Comparison of ENCODE assay signal across 22 cellular contexts in genomic region chr2:8149985-8150547, GRCh38.
DNase-seq lines count a peak whose midpoint lies in the region; ATAC-seq and TF ChIP-seq lines count a peak whose summit lies in the region.
"Had no signal": no experiment of that assay in that cellular context is flagged by ENCODE, and none has a peak within 500 bp of the region (broad histone marks: within the 10 kb centered on the region; RNA-seq: fewer than 3 reads in every experiment).

No MANE protein-coding gene starts in this region.

- no CpG with 5 or more reads among the region's 9 CpGs for WGBS in neuronal stem cell (ENCODE audit: extremely low coverage in 2 of 2, insufficient read length in 2 of 2, insufficient replicate concordance in 1 of 2), 2 donors

- H3K23ac ChIP-seq in neuronal stem cell (ENCODE audit: low read depth, low read length, poor library complexity) = no peak overlapping the region

- H3K9ac ChIP-seq in adipocyte (ENCODE audit: low read length) (no peak overlapping the region), neuronal stem cell (ENCODE audit: low read depth, low read length, poor library complexity) (no peak overlapping the region), MM.1S (ENCODE audit: low read length) (no peak overlapping the region)

- H2AK5ac ChIP-seq in neuronal stem cell (ENCODE audit: low read depth, low read length) = no peak overlapping the region

- H2BK120ac ChIP-seq in neuronal stem cell (ENCODE audit: low read depth, low read length) = no peak overlapping the region

- no peaks in the 10 kb centered on the region for H3K79me2 ChIP-seq in MM.1S (ENCODE audit: low read length)

- no peaks in the 10 kb centered on the region for H3F3A ChIP-seq in MM.1S (ENCODE audit: insufficient read depth, low read length)

- H2AFZ ChIP-seq in neuronal stem cell (ENCODE audit: low read length) = no peak overlapping the region
- no peak overlapping the region for H2AFZ ChIP-seq in MM.1S (ENCODE audit: low read length)

- no peak overlapping the region for H3K14ac ChIP-seq in neuronal stem cell (ENCODE audit: low read length)

- peaks cover 3% of the 10 kb centered on the region for H3K9me3 Mint-ChIP-seq in T-helper 2 cell treated with Interferon-gamma antibody and Interleukin-4, amounts not matched to agents 5 μg/mL and 100 μg/mL, for 36 hours
- H3K9me3 Mint-ChIP-seq in CD4-positive, alpha-beta T cell = no peaks in the 10 kb centered on the region
- H3K9me3 Mint-ChIP-seq: CD8-positive, alpha-beta T cell; memory B cell; neural crest cell had no signal

- H3K27me3 ChIP-seq in adipocyte (replicated peaks; ENCODE audit: control insufficient read depth, insufficient read depth, low read length) (no peaks in the 10 kb centered on the region), neuronal stem cell (ENCODE audit: control insufficient read depth in 3 of 3, insufficient read depth in 3 of 3, low read depth in 1 of 3, low read length in 3 of 3) (no peaks in the 10 kb centered on the region), MM.1S (replicated peaks; ENCODE audit: insufficient read depth, low read length) (no peaks in the 10 kb centered on the region)
- no peaks in the 10 kb centered on the region for H3K27me3 ChIP-seq in CD4-positive, alpha-beta T cell (ENCODE audit: control insufficient read depth, insufficient read depth, low read length)
- H3K27me3 ChIP-seq: stomach, vagina had no signal

- H3K4ac ChIP-seq in neuronal stem cell (ENCODE audit: low read length) = no peak overlapping the region

- POLR2A ChIA-PET in CD4-positive, alpha-beta T cell (lab: Charles Lee) = no interaction called here

- H3K27ac ChIP-seq in neuronal stem cell (replicated peaks; ENCODE audit: low read length) (no peak overlapping the region), MM.1S (ENCODE audit: low read length) (no peak overlapping the region)
- no peak overlapping the region for H3K27ac ChIP-seq in CD4-positive, alpha-beta T cell (ENCODE audit: low read depth, low read length)
- H3K27ac ChIP-seq: stomach, vagina had no signal

- ATAC-seq in GM19452 (IDR thresholded peaks at IDR 0.05; ENCODE audit: unreplicated experiment) = no peak
- no peak for ATAC-seq in CD4-positive, alpha-beta T cell (ENCODE audit: poor library complexity)
- ATAC-seq: CD8-positive, alpha-beta T cell had no signal

- peaks cover 22% of the 10 kb centered on the region for H3K4me1 ChIP-seq in adipocyte (ENCODE audit: control insufficient read depth, insufficient read depth, low read length)
- peaks cover 0 to 4% of the 10 kb centered on the region in 2 donors for H3K4me1 ChIP-seq in neuronal stem cell (ENCODE audit: control insufficient read depth in 2 of 2, insufficient read depth in 1 of 2, low read depth in 1 of 2, low read length in 2 of 2)
- no peaks in the 10 kb centered on the region for H3K4me1 ChIP-seq in MM.1S (ENCODE audit: low read length)
- H3K4me1 ChIP-seq: vagina had no signal

- H3K27me3 Mint-ChIP-seq in T-helper 2 cell treated with Interferon-gamma antibody and Interleukin-4, amounts not matched to agents 5 μg/mL and 100 μg/mL, for 36 hours (ENCODE audit: low read depth) = no peaks in the 10 kb centered on the region
- no peaks in the 10 kb centered on the region for H3K27me3 Mint-ChIP-seq in CD4-positive, alpha-beta T cell

- H2BK5ac ChIP-seq in neuronal stem cell (ENCODE audit: low read length) = no peak overlapping the region

- H4K91ac ChIP-seq in neuronal stem cell (ENCODE audit: low read depth, low read length, poor library complexity) = no peak overlapping the region

- DNase-seq in AG10803 (ENCODE audit: low read depth) = peak; percentile 52
- peak; percentile 61 for DNase-seq in adipocyte (ENCODE audit: low read depth)
- peak; percentile 49 for DNase-seq in fibroblast of mammary gland (ENCODE audit: low read depth)
- DNase-seq in neuronal stem cell (ENCODE audit: low spot score) = no peak
- no peak for DNase-seq in T-helper 2 cell treated with Interferon-gamma antibody and Interleukin-4, amounts not matched to agents 5 μg/mL and 100 μg/mL, for 36 hours (ENCODE audit: low spot score)
- no peak for DNase-seq in MM.1S
- no peak for DNase-seq in CD4-positive, alpha-beta T cell
- DNase-seq: activated CD8-positive, alpha-beta memory T cell treated with anti-CD3 and anti-CD28 coated beads for 24 hours; amygdala; CD8-positive, alpha-beta T cell; cortex of kidney; DMS79; NCI-H1694; NCI-H446; retina; SHP77 treated with DMSO at 0.1 percent for 48 hours; stomach had no signal

- H3K79me1 ChIP-seq in neuronal stem cell (ENCODE audit: low read depth, low read length) = no peaks in the 10 kb centered on the region

- no peak overlapping the region for H3K4me3 Mint-ChIP-seq in T-helper 2 cell treated with Interferon-gamma antibody and Interleukin-4, amounts not matched to agents 5 μg/mL and 100 μg/mL, for 36 hours
- H3K4me3 Mint-ChIP-seq in CD4-positive, alpha-beta T cell = no peak overlapping the region
- H3K4me3 Mint-ChIP-seq: CD8-positive, alpha-beta T cell; memory B cell; neural crest cell had no signal

- H4K8ac ChIP-seq in neuronal stem cell (ENCODE audit: low read depth, low read length) = no peak overlapping the region

- intact Hi-C loops in CD4-positive, alpha-beta T cell (cut with DNase I, micrococcal nuclease) = no loop called here

- CTCF ChIA-PET in CD4-positive, alpha-beta T cell (lab: Charles Lee) = no interaction called here

- no peaks in the 10 kb centered on the region for H3K9me2 ChIP-seq in MM.1S (replicated peaks; ENCODE audit: insufficient read depth, low read length)

- H3K9me3 ChIP-seq in adipocyte (ENCODE audit: control insufficient read depth, low read length) (no peaks in the 10 kb centered on the region), neuronal stem cell (replicated peaks in 1 of 2; ENCODE audit: control insufficient read depth in 2 of 2, insufficient read depth in 1 of 2, low read depth in 1 of 2, low read length in 2 of 2) (peaks cover 0 to 3% of the 10 kb centered on the region in 2 donors), MM.1S (replicated peaks; ENCODE audit: insufficient read depth, low read length) (no peaks in the 10 kb centered on the region)
- H3K9me3 ChIP-seq in CD4-positive, alpha-beta T cell (ENCODE audit: control insufficient read depth, low read length) = no peaks in the 10 kb centered on the region
- H3K9me3 ChIP-seq: stomach, vagina had no signal

- peak overlapping the region; percentile 73 for H3K18ac ChIP-seq in neuronal stem cell (ENCODE audit: low read length)

- peaks cover 22% of the 10 kb centered on the region for H3K4me1 Mint-ChIP-seq in T-helper 2 cell treated with Interferon-gamma antibody and Interleukin-4, amounts not matched to agents 5 μg/mL and 100 μg/mL, for 36 hours (ENCODE audit: low read depth)
- no peaks in the 10 kb centered on the region for H3K4me1 Mint-ChIP-seq in CD4-positive, alpha-beta T cell (ENCODE audit: low read depth)

- H4K20me1 ChIP-seq in MM.1S (ENCODE audit: insufficient read depth, low read length) = no peaks in the 10 kb centered on the region

- H2BK12ac ChIP-seq in neuronal stem cell (ENCODE audit: low read length) = no peak overlapping the region

- peak overlapping the region; percentile 60 for H2BK15ac ChIP-seq in neuronal stem cell (ENCODE audit: low read length)

- H3K27ac Mint-ChIP-seq in T-helper 2 cell treated with Interferon-gamma antibody and Interleukin-4, amounts not matched to agents 5 μg/mL and 100 μg/mL, for 36 hours = no peak overlapping the region
- H3K27ac Mint-ChIP-seq in CD4-positive, alpha-beta T cell = no peak overlapping the region
- H3K27ac Mint-ChIP-seq: activated T-helper 2 cell treated with anti-CD3 and anti-CD28 coated beads, Interferon-gamma antibody, Interleukin-2, Interleukin-4, amounts not matched to agents 10 μg/mL and 5 μg/mL and 100 μg/mL, durations not matched to agents 14 hours and 24 hours and 36 hours; CD8-positive, alpha-beta T cell; memory B cell had no signal

- H3K36me3 ChIP-seq in adipocyte (ENCODE audit: control insufficient read depth, insufficient read depth, low read length, severe bottlenecking) = no peaks in the 10 kb centered on the region
- no peaks in the 10 kb centered on the region for H3K36me3 ChIP-seq in neuronal stem cell (replicated peaks in 1 of 2; ENCODE audit: control insufficient read depth in 2 of 2, insufficient read depth in 2 of 2, low read length in 2 of 2)
- no peaks in the 10 kb centered on the region for H3K36me3 ChIP-seq in MM.1S (replicated peaks; ENCODE audit: insufficient read depth, low read length)
- H3K36me3 ChIP-seq: stomach, vagina had no signal

- no peak overlapping the region for H3K4me3 ChIP-seq in AG10803 (ENCODE audit: low read length)
- H3K4me3 ChIP-seq in adipocyte (ENCODE audit: low read length) = no peak overlapping the region
- no peak overlapping the region for H3K4me3 ChIP-seq in fibroblast of mammary gland (ENCODE audit: control insufficient read depth, low read depth, low read length)
- H3K4me3 ChIP-seq in neuronal stem cell (ENCODE audit: low read length in 2 of 2) = no peak overlapping the region
- no peak overlapping the region for H3K4me3 ChIP-seq in MM.1S (ENCODE audit: low read length)
- H3K4me3 ChIP-seq: stomach, vagina had no signal

- H3K4me2 ChIP-seq in neuronal stem cell (ENCODE audit: insufficient read depth, low read length, poor library complexity, severe bottlenecking) = no peak overlapping the region
- no peak overlapping the region for H3K4me2 ChIP-seq in MM.1S (ENCODE audit: low read depth, low read length)

- no peak for TF ChIP-seq CTCF in AG10803 (conservative IDR thresholded peaks at IDR 0.05; ENCODE audit: low read length)
- no peak for TF ChIP-seq CTCF in fibroblast of mammary gland (conservative IDR thresholded peaks at IDR 0.05; ENCODE audit: control insufficient read depth, insufficient read depth, low read depth, low read length)
- no peak for TF ChIP-seq CTCF in MM.1S (IDR thresholded peaks at IDR 0.05; ENCODE audit: low read length)
- TF ChIP-seq CTCF in CD4-positive, alpha-beta T cell (IDR thresholded peaks at IDR 0.05) = no peak

- H3K36me3 Mint-ChIP-seq in T-helper 2 cell treated with Interferon-gamma antibody and Interleukin-4, amounts not matched to agents 5 μg/mL and 100 μg/mL, for 36 hours (ENCODE audit: low read depth) = peaks cover 2% of the 10 kb centered on the region
- no peaks in the 10 kb centered on the region for H3K36me3 Mint-ChIP-seq in CD4-positive, alpha-beta T cell (ENCODE audit: low read depth)
- H3K36me3 Mint-ChIP-seq: CD8-positive, alpha-beta T cell; memory B cell had no signal

Comparison
In these comparisons a context has a peak if more than half of its experiments do, and no peak if none do; other contexts are left out.
1. DNase-seq: peak in AG10803 (single experiment), adipocyte (single experiment) and fibroblast of mammary gland (single experiment); none in neuronal stem cell (single experiment), T-helper 2 cell treated with Interferon-gamma antibody and Interleukin-4, amounts not matched to agents 5 μg/mL and 100 μg/mL, for 36 hours (single experiment), MM.1S (single experiment) and CD4-positive, alpha-beta T cell (0 of 10).